In the genomic region with DNA sequence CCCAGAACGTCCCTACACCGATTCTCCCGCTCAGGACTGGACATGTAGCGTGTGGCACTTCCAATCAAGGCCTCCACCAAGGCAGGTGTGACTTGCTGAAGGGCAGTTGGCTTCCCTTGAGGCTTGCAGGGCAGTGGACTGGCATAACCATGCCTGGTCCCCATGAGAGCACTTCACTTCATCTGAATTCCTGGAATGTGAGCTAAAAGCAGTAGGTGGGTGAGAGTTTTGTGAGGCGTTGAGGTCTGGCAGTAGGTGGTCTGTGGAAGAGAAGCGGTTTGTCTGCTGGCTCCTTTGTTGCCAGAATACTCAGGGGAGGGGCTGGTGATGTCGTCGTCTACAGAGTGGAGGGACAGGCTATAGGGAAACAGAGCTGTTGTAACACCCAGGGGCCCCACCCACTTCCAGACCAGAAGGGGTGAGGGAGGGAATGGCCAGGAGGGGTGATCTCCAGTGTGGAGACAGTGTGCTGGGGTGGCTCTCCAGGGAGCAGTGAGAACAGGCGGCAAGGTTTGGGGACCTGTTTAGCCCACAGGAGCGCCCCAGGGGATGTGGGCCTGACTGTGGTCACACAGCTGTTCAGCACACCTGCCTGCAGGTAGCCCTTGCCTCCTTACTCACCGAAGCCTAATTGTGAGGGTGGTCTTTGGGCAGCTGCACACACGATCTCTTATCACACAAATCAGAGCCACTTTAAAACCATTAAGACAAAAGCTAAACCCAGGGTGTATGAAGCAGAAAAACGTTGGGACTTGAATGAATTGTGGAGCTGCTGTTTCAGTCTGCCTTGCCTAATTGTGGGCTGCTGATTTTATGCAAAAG, we compare ENCODE assay signal across 1 cellular context.
TF ChIP-seq lines count a peak whose summit lies in the region.

No MANE protein-coding gene starts in this region.

TF ChIP-seq in HepG2, 621 proteins besides CTCF, POLR2A, EP300 and RAD21:
- TF ChIP-seq, protein P1, sequence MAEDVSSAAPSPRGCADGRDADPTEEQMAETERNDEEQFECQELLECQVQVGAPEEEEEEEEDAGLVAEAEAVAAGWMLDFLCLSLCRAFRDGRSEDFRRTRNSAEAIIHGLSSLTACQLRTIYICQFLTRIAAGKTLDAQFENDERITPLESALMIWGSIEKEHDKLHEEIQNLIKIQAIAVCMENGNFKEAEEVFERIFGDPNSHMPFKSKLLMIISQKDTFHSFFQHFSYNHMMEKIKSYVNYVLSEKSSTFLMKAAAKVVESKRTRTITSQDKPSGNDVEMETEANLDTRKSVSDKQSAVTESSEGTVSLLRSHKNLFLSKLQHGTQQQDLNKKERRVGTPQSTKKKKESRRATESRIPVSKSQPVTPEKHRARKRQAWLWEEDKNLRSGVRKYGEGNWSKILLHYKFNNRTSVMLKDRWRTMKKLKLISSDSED (CRISPR knock-in tag; IDR thresholded peaks at IDR 0.05), result no peak
- TF ChIP-seq ATF7 (IDR thresholded peaks at IDR 0.05), result peak; percentile 62
- TF ChIP-seq ATF7 (CRISPR knock-in tag; IDR thresholded peaks at IDR 0.05), result no peak
